Comparison of ENCODE assay signal across 19 cellular contexts in genomic region chr17:57396515-57396921, GRCh38.
DNase-seq lines count a peak whose midpoint lies in the region; ATAC-seq and TF ChIP-seq lines count a peak whose summit lies in the region.
"Had no signal": no experiment of that assay in that cellular context is flagged by ENCODE, and none has a peak within 500 bp of the region (broad histone marks: within the 10 kb centered on the region; RNA-seq: fewer than 3 reads in every experiment).

No MANE protein-coding gene starts in this region.

- no peak overlapping the region for H3K4me2 ChIP-seq in DND-41 (ENCODE audit: insufficient read depth, low read length)

- peaks cover 17 to 37% (median 29%) of the 10 kb centered on the region in 5 experiments for H3K9me3 Mint-ChIP-seq in brain

- H3K27ac Mint-ChIP-seq in brain = peak overlapping the region; percentile 78 to 96 (median 96)
- H3K27ac Mint-ChIP-seq: CD8-positive, alpha-beta T cell; memory B cell; stimulated activated memory B cell treated with anti-CD40 and anti-IgM and Interleukin-4, amounts not matched to agents 10 μg/mL and 1 μg/mL and 100 μg/mL, for 72 hours had no signal

- H3K4me1 ChIP-seq in DND-41 (ENCODE audit: insufficient read depth, low read length) = peaks cover 64% of the 10 kb centered on the region
- H3K4me1 ChIP-seq in mucosa of descending colon (ENCODE audit: low read depth) = no peaks in the 10 kb centered on the region
- H3K4me1 ChIP-seq in Peyer's patch = no peaks in the 10 kb centered on the region
- H3K4me1 ChIP-seq: ascending aorta, uterus had no signal

- H3K4me1 Mint-ChIP-seq in brain = peaks cover 60% of the 10 kb centered on the region

- DNase-seq in DND-41 = no peak
- DNase-seq in NCI-H2081 (lab: John Stamatoyannopoulos, UW) = peak; percentile 84 to 91
- peak in 1 of 3 donors; percentile 48 for DNase-seq in mucosa of descending colon
- DNase-seq in nucleus accumbens (lab: John Stamatoyannopoulos, UW) = no peak
- no peak for DNase-seq in A172 (ENCODE audit: low spot score)
- no peak for DNase-seq in Peyer's patch
- no peak for DNase-seq in stimulated activated CD4-positive, alpha-beta T cell treated with anti-CD3 and anti-CD28 coated beads, Interleukin-4, amount 100 ng/mL, for 24 hours
- DNase-seq: CD8-positive, alpha-beta T cell; cortex of kidney; erythroblast; GF-D8; HCEC 1CT; NCI-H1436; occipital lobe; uterus had no signal

- H3K36me3 Mint-ChIP-seq in brain = peaks cover 51% of the 10 kb centered on the region

- ATAC-seq in DND-41 (ENCODE audit: insufficient read depth, low read depth) = no peak
- ATAC-seq in mucosa of descending colon = peak; percentile 57
- ATAC-seq: CD8-positive, alpha-beta T cell; stimulated activated memory B cell treated with anti-CD40 and anti-IgM and Interleukin-4, amounts not matched to agents 10 μg/mL and 1 μg/mL and 100 μg/mL, for 72 hours had no signal

- H3K9me3 ChIP-seq in DND-41 (ENCODE audit: insufficient read depth, low read length, severe bottlenecking) (no peaks in the 10 kb centered on the region), mucosa of descending colon (peaks cover 3% of the 10 kb centered on the region), Peyer's patch (peaks cover 0 to 9% (median 0%) of the 10 kb centered on the region in 4 donors)

- H4K20me1 ChIP-seq in DND-41 (ENCODE audit: insufficient read depth, low read length) = peaks cover 54% of the 10 kb centered on the region

- H2AFZ ChIP-seq in DND-41 (ENCODE audit: low read depth, low read length) = no peak overlapping the region

- H3K36me3 ChIP-seq in DND-41 (ENCODE audit: insufficient read depth, low read length) (peaks cover 91% of the 10 kb centered on the region), mucosa of descending colon (ENCODE audit: low read depth) (no peaks in the 10 kb centered on the region), Peyer's patch (no peaks in the 10 kb centered on the region)
- H3K36me3 ChIP-seq: uterus had no signal

- no peak for TF ChIP-seq POLR2A in Peyer's patch (IDR thresholded peaks at IDR 0.05)

- no peaks in the 10 kb centered on the region for H3K27me3 ChIP-seq in DND-41 (ENCODE audit: insufficient read depth, low read length, poor library complexity)
- H3K27me3 ChIP-seq in Peyer's patch = no peaks in the 10 kb centered on the region
- H3K27me3 ChIP-seq: ascending aorta, uterus had no signal

- TF ChIP-seq CTCF in DND-41 (IDR thresholded peaks at IDR 0.05; ENCODE audit: borderline replicate concordance, extremely low read depth, low read length, poor library complexity, severe bottlenecking) = no peak
- TF ChIP-seq CTCF in brain (conservative IDR thresholded peaks at IDR 0.05) = no peak
- no peak for TF ChIP-seq CTCF in mucosa of descending colon (IDR thresholded peaks at IDR 0.05)
- TF ChIP-seq CTCF in Peyer's patch (IDR thresholded peaks at IDR 0.05) = no peak

- H3K79me2 ChIP-seq in DND-41 (ENCODE audit: insufficient read depth, low read length) = peaks cover 100% of the 10 kb centered on the region

- intact Hi-C loops in mucosa of descending colon (cut with DNase I, micrococcal nuclease) = no loop called here

- no peaks in the 10 kb centered on the region for H3K27me3 Mint-ChIP-seq in brain
- H3K27me3 Mint-ChIP-seq: memory B cell; stimulated activated memory B cell treated with anti-CD40 and anti-IgM and Interleukin-4, amounts not matched to agents 10 μg/mL and 1 μg/mL and 100 μg/mL, for 72 hours had no signal

- H3K9ac ChIP-seq in DND-41 (ENCODE audit: low read depth, low read length) = no peak overlapping the region

- H3K27ac ChIP-seq in DND-41 (ENCODE audit: low read length) = peak overlapping the region; percentile 64
- H3K27ac ChIP-seq in Peyer's patch = no peak overlapping the region
- H3K27ac ChIP-seq: ascending aorta, uterus had no signal

- peak overlapping the region in 4 of 5 experiments; percentile 29 to 54 (median 40) for H3K4me3 Mint-ChIP-seq in brain
- H3K4me3 Mint-ChIP-seq: CD8-positive, alpha-beta T cell; memory B cell; stimulated activated memory B cell treated with anti-CD40 and anti-IgM and Interleukin-4, amounts not matched to agents 10 μg/mL and 1 μg/mL and 100 μg/mL, for 72 hours had no signal

- no peak overlapping the region for H3K4me3 ChIP-seq in DND-41 (ENCODE audit: low read depth in 1 of 2, low read length in 2 of 2)
- H3K4me3 ChIP-seq in mucosa of descending colon = no peak overlapping the region
- H3K4me3 ChIP-seq in Peyer's patch = no peak overlapping the region
- H3K4me3 ChIP-seq: ascending aorta, uterus had no signal

Comparison
In these comparisons a context has a peak if more than half of its experiments do, and no peak if none do; other contexts are left out.
1. DNase-seq: peak in NCI-H2081 (2 of 2); none in DND-41 (single experiment), nucleus accumbens (0 of 56), A172 (single experiment), Peyer's patch (0 of 3) and stimulated activated CD4-positive, alpha-beta T cell treated with anti-CD3 and anti-CD28 coated beads, Interleukin-4, amount 100 ng/mL, for 24 hours (single experiment).